14 cellular contexts compared by ENCODE assay signal in the genomic region with DNA sequence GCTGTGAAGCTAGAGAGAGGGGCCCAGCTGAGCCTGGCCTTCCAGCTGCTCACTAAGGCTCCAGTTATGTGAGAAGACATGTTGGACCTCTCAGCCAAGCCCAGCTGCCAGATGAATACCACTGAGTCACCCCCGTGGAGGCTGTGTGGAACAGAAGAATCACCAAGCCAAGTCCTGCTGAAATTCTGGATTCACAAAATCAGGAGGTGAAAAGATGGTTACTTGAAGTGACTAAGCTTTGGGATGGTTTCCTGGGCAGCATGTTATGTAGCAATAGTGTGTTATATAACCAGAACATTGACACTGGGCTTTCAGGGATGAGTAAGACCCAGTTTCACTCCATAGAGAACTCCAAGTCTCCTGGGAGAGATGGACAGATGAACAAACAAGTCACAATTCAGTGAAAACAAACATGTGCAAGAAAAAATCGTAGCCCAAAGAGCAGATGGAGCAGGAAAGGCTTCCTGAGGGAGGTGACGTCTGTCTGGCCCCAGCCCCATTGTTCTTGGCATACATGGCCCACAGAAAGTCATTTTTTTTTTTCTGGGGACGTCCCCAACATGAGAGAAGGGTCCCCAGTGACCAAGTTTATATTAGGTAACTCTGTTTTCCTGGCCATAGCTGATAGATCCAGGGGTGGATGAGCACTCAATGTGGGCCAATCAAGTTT.
DNase-seq lines count a peak whose midpoint lies in the region; ATAC-seq and TF ChIP-seq lines count a peak whose summit lies in the region.
"Had no signal": no experiment of that assay in that cellular context is flagged by ENCODE, and none has a peak within 500 bp of the region (broad histone marks: within the 10 kb centered on the region; RNA-seq: fewer than 3 reads in every experiment).

No MANE protein-coding gene starts in this region.

- DNase-seq in GM04504 (ENCODE audit: low read depth), result peak; percentile 98
- DNase-seq in adrenal gland, result peak in 5 of 7 donors; percentile 28 to 68 (median 52)
- peak in 2 of 5 donors; percentile 25 to 54 for DNase-seq in heart left ventricle
- DNase-seq in skeletal muscle cell (ENCODE audit: low read depth), result peak; percentile 68
- DNase-seq in HAP-1 (ENCODE audit: low spot score in 2 of 2), result no peak
- no peak for DNase-seq in OCI-LY7 (ENCODE audit: low spot score)
- DNase-seq in 8988T, result no peak
- DNase-seq: activated B cell treated with CpG ODN at 0.5 μM for 24 hours, colonic mucosa, DMS79, naive B cell, SJCRH30 had no signal

- BruUV-seq in OCI-LY7 (replicated peaks; lab: Mats Ljungman, UMichigan), result no TSS peak

- H3K4me1 ChIP-seq in adrenal gland (replicated peaks in 1 of 2) (peaks cover 8 to 10% of the 10 kb centered on the region in 2 donors), heart left ventricle (peaks cover 0 to 15% (median 0%) of the 10 kb centered on the region in 12 donors), HAP-1 (peaks cover 4% of the 10 kb centered on the region; the same call in 1 of the 2 replicates), OCI-LY7 (ENCODE audit: insufficient read depth, low read length, poor library complexity, severe bottlenecking) (no peaks in the 10 kb centered on the region)
- H3K4me1 ChIP-seq: colonic mucosa had no signal

- no peaks in the 10 kb centered on the region for H3K79me2 ChIP-seq in OCI-LY7 (ENCODE audit: insufficient read depth, low read depth, low read length)

- no peaks in the 10 kb centered on the region for H3K9me2 ChIP-seq in OCI-LY7 (ENCODE audit: insufficient read depth, low read length)

- in situ Hi-C loops in HAP-1 (cut with MboI; ENCODE audit: low sequenced_read_pairs), result loop anchor here (10.0 kb wide), 1 partner anchor 215 kb away; no protein-coding TSS in a partner anchor

- no peak overlapping the region for H3K4me3 ChIP-seq in adrenal gland
- no peak overlapping the region for H3K4me3 ChIP-seq in heart left ventricle
- no peak overlapping the region for H3K4me3 ChIP-seq in skeletal muscle cell (ENCODE audit: low read depth, low read length)
- no peak overlapping the region for H3K4me3 ChIP-seq in HAP-1
- H3K4me3 ChIP-seq in OCI-LY7 (ENCODE audit: low read depth, low read length, poor library complexity, severe bottlenecking), result no peak overlapping the region
- H3K4me3 ChIP-seq: colonic mucosa, SJCRH30 had no signal

- WGBS in adrenal gland, 4 donors, result 23 to 54% (median 26%) methylated on average over 4 of the region's 4 CpGs
- WGBS in heart left ventricle, 4 donors, result 24 to 51% (median 35%) methylated on average over 4 of the region's 4 CpGs

- H3K9me3 ChIP-seq in adrenal gland (replicated peaks in 1 of 3) (no peaks in the 10 kb centered on the region), heart left ventricle (no peaks in the 10 kb centered on the region), HAP-1 (no peaks in the 10 kb centered on the region), OCI-LY7 (ENCODE audit: low read length) (no peaks in the 10 kb centered on the region)
- H3K9me3 ChIP-seq: colonic mucosa, SJCRH30 had no signal

- no peak overlapping the region for H2AFZ ChIP-seq in OCI-LY7 (ENCODE audit: low read length)

- H3K4me2 ChIP-seq in OCI-LY7 (ENCODE audit: low read length), result no peak overlapping the region

- H3K36me3 ChIP-seq in adrenal gland (replicated peaks in 1 of 2), result no peaks in the 10 kb centered on the region
- no peaks in the 10 kb centered on the region for H3K36me3 ChIP-seq in heart left ventricle
- H3K36me3 ChIP-seq in HAP-1 (replicated peaks), result no peaks in the 10 kb centered on the region
- H3K36me3 ChIP-seq in OCI-LY7 (ENCODE audit: insufficient read depth, low read length), result no peaks in the 10 kb centered on the region
- H3K36me3 ChIP-seq: colonic mucosa, SJCRH30 had no signal

- CTCF ChIA-PET in OCI-LY7 (lab: Charles Lee; ENCODE audit: unreplicated experiment), result no interaction called here

- POLR2A ChIA-PET in OCI-LY7 (lab: Charles Lee), result no interaction called here

- ATAC-seq in heart left ventricle (peak in 3 of 4 donors; percentile 39 to 84 (median 55)), HG03139 (IDR thresholded peaks at IDR 0.05; ENCODE audit: unreplicated experiment) (no peak)
- ATAC-seq: stimulated activated effector memory CD8-positive, alpha-beta T cell treated with anti-CD3 and anti-CD28 coated beads, Interleukin-12 subunit alpha, Interleukin-12 subunit beta, amount 100 ng/mL, for 72 hours had no signal

- intact Hi-C loops in adrenal gland (cut with DNase I), result no loop called here
- intact Hi-C loops in heart left ventricle (cut with DNase I), result no loop called here
- intact Hi-C loops in OCI-LY7 (cut with micrococcal nuclease; ENCODE audit: unreplicated experiment), result no loop called here

- peak overlapping the region in 1 of 5 donors; percentile 39 for H3K27ac ChIP-seq in adrenal gland
- no peak overlapping the region for H3K27ac ChIP-seq in heart left ventricle
- H3K27ac ChIP-seq in OCI-LY7 (ENCODE audit: low read depth, low read length, poor library complexity, severe bottlenecking), result no peak overlapping the region
- H3K27ac ChIP-seq: colonic mucosa, SJCRH30 had no signal

- no peak for TF ChIP-seq POLR2A in adrenal gland (IDR thresholded peaks at IDR 0.05)
- no peak for TF ChIP-seq POLR2A in heart left ventricle (IDR thresholded peaks at IDR 0.05)

- no peak for TF ChIP-seq CTCF in adrenal gland (IDR thresholded peaks at IDR 0.05)
- TF ChIP-seq CTCF in heart left ventricle (IDR thresholded peaks at IDR 0.05), result no peak
- TF ChIP-seq CTCF in OCI-LY7 (conservative IDR thresholded peaks at IDR 0.05; ENCODE audit: low read length), result no peak

- H3K27me3 ChIP-seq in adrenal gland (no peaks in the 10 kb centered on the region), heart left ventricle (peaks cover 0 to 23% (median 4%) of the 10 kb centered on the region in 9 donors), HAP-1 (ENCODE audit: low read depth) (peaks cover 7% of the 10 kb centered on the region; the same call in 1 of the 2 replicates)
- H3K27me3 ChIP-seq: colonic mucosa, SJCRH30 had no signal

- H4K20me1 ChIP-seq in OCI-LY7 (ENCODE audit: insufficient read depth, low read length), result no peaks in the 10 kb centered on the region

Comparison
In these comparisons a context has a peak if more than half of its experiments do, and no peak if none do; other contexts are left out.
1. DNase-seq: peak in GM04504 (single experiment), adrenal gland (5 of 7) and skeletal muscle cell (single experiment); none in HAP-1 (0 of 2), OCI-LY7 (single experiment) and 8988T (single experiment).